ENCODE assay signal across 15 cellular contexts in genomic region chr18:45691816-45692179, GRCh38. TPM values are rescaled to one million over a fixed set of nuclear protein-coding genes. Genes with fewer than 3 reads are reported as not detected.
"Had no signal": no experiment of that assay in that cellular context is flagged by ENCODE, and none has a peak within 500 bp of the region (broad histone marks: within the 10 kb centered on the region; RNA-seq: fewer than 3 reads in every experiment).

No MANE protein-coding gene starts in this region.

- ATAC-seq: activated T-cell treated with anti-CD3 and anti-CD28 coated beads, Interleukin-2, amount 50 U/mL, for 4 hours had no signal

- H3K36me3 ChIP-seq: adrenal gland, breast epithelium, Peyer's patch, SJSA1 had no signal

- H3K9me3 ChIP-seq: adrenal gland, body of pancreas, breast epithelium, SJSA1 had no signal

- H3K27me3 ChIP-seq: adrenal gland, body of pancreas, breast epithelium, Peyer's patch, SJSA1 had no signal

- H3K4me3 ChIP-seq: adrenal gland, body of pancreas, breast epithelium, Peyer's patch, SJSA1 had no signal

- H3K4me1 ChIP-seq: adrenal gland, body of pancreas, breast epithelium, SJSA1 had no signal

- H3K4me3 Mint-ChIP-seq: activated B cell treated with CpG ODN at 0.5 μM for 24 hours; activated CD4-positive, alpha-beta memory T cell treated with anti-CD3 and anti-CD28 coated beads for 36 hours; activated naive CD4-positive, alpha-beta T cell treated with anti-CD3 and anti-CD28 coated beads for 36 hours; activated T-cell treated with anti-CD3 and anti-CD28 coated beads, Interleukin-2, amount 50 U/mL, for 4 hours; activated T-helper 1 cell treated with anti-CD3 and anti-CD28 coated beads, Interleukin-12 subunit alpha, Interleukin-12 subunit beta, Interleukin-2, Interleukin-4 antibody, amounts not matched to agents 30 ng/mL and 10 ng/mL and 1 ng/mL, durations not matched to agents 14 hours and 24 hours and 36 hours had no signal

- H3K27ac Mint-ChIP-seq: activated B cell treated with CpG ODN at 0.5 μM for 24 hours; activated CD4-positive, alpha-beta memory T cell treated with anti-CD3 and anti-CD28 coated beads for 36 hours; activated naive CD4-positive, alpha-beta T cell treated with anti-CD3 and anti-CD28 coated beads for 36 hours; activated naive CD4-positive, alpha-beta T cell treated with anti-CD3 and anti-CD28 coated beads, Interleukin-2, amount 50 U/mL, for 72 hours; activated T-helper 1 cell treated with anti-CD3 and anti-CD28 coated beads, Interleukin-12 subunit alpha, Interleukin-12 subunit beta, Interleukin-2, Interleukin-4 antibody, amounts not matched to agents 30 ng/mL and 10 ng/mL and 1 ng/mL, durations not matched to agents 14 hours and 24 hours and 36 hours had no signal

- DNase-seq: MM.1S, NCI-H187, NCI-H510A had no signal

- H3K27ac ChIP-seq: adrenal gland, body of pancreas, breast epithelium, Peyer's patch, SJSA1 had no signal

RNA-seq across cellular contexts. Expression of gene SLC14A1, which starts 32.2 kb away (rescaled TPM):
- total RNA-seq: astrocyte had no signal
